ENCODE assay signal across 20 cellular contexts in the genomic region with DNA sequence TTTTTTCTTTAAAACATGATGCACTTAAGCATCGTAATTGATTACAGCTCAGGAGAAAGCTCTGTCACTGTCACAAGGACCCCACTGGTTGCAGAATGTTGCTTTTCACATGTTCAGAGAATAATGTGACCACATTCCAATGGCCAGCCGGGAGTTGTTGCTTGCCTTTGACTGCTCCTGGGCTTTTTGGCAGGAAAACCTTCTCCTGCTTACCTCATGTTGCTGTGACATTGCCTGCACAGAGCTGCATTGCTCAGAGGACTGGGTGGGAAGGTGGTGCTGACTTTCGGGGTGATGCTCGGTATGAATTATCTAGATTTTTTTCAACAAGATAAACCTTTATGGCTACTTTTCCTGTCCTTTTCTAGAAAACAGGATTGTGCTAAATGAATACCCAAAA.
DNase-seq lines count a peak whose midpoint lies in the region; ATAC-seq and TF ChIP-seq lines count a peak whose summit lies in the region.
"Had no signal": no experiment of that assay in that cellular context is flagged by ENCODE, and none has a peak within 500 bp of the region (broad histone marks: within the 10 kb centered on the region; RNA-seq: fewer than 3 reads in every experiment).

No MANE protein-coding gene starts in this region.

- H3K9me3 ChIP-seq in left lung: no peaks in the 10 kb centered on the region
- H3K9me3 ChIP-seq: BLaER1, colonic mucosa, esophagus muscularis mucosa, Peyer's patch had no signal

- H3K36me3 Mint-ChIP-seq in GM23338 (ENCODE audit: low read depth): no peaks in the 10 kb centered on the region
- no peaks in the 10 kb centered on the region for H3K36me3 Mint-ChIP-seq in activated T-cell treated with anti-CD3 and anti-CD28 coated beads, Interleukin-2, amount 50 U/mL, for 4 hours (ENCODE audit: insufficient read depth)
- H3K36me3 Mint-ChIP-seq: activated naive CD4-positive, alpha-beta T cell treated with anti-CD3 and anti-CD28 coated beads, Interleukin-2, amount 50 U/mL, for 24 hours; memory B cell had no signal

- H3K27me3 ChIP-seq in GM23338 (ENCODE audit: insufficient read depth): no peaks in the 10 kb centered on the region
- H3K27me3 ChIP-seq in left lung: peaks cover 0 to 4% of the 10 kb centered on the region in 2 donors
- H3K27me3 ChIP-seq: BLaER1, colonic mucosa, esophagus muscularis mucosa, Peyer's patch had no signal

- H3K27ac Mint-ChIP-seq in GM23338: no peak overlapping the region
- H3K27ac Mint-ChIP-seq: activated naive CD4-positive, alpha-beta T cell treated with anti-CD3 and anti-CD28 coated beads, Interleukin-2, amount 50 U/mL, for 24 hours; memory B cell had no signal

- peak; percentile 49 for ATAC-seq in GM23338
- peak; percentile 63 for ATAC-seq in left ventricle myocardium superior
- no peak for ATAC-seq in left lung
- no peak for ATAC-seq in GM18868 (IDR thresholded peaks at IDR 0.05; ENCODE audit: unreplicated experiment)
- no peak for ATAC-seq in activated T-cell treated with anti-CD3 and anti-CD28 coated beads, Interleukin-2, amount 50 U/mL, for 4 hours
- ATAC-seq: stimulated activated naive CD8-positive, alpha-beta T cell treated with anti-CD3 and anti-CD28 coated beads, Interleukin-15, Interleukin-2, amounts not matched to agents 100 U/mL and 50 U/mL, for 24 hours had no signal

- no peak overlapping the region for H3K27ac ChIP-seq in GM23338 (ENCODE audit: low read depth)
- H3K27ac ChIP-seq in left lung: no peak overlapping the region
- H3K27ac ChIP-seq: BLaER1, colonic mucosa, Peyer's patch had no signal

- no peaks in the 10 kb centered on the region for H4K20me1 ChIP-seq in GM23338 (replicated peaks; ENCODE audit: insufficient read depth)
- H4K20me1 ChIP-seq: BLaER1 had no signal

- intact Hi-C loops in left ventricle myocardium superior (cut with micrococcal nuclease) (no loop called here), left lung (cut with DNase I) (no loop called here)

- DNase-seq in GM23338 (ENCODE audit: low spot score) (peak; percentile 36), choroid plexus epithelial cell (ENCODE audit: low read depth) (peak; percentile 40), left ventricle myocardium superior (no peak), retina (peak; percentile 26), left lung (no peak)
- no peak for DNase-seq in activated T-cell treated with anti-CD3 and anti-CD28 coated beads, Interleukin-2, amount 50 U/mL, for 4 hours
- no peak for DNase-seq in activated effector memory CD4-positive, alpha-beta T cell treated with Interleukin-2 at 50 U/mL for 16 hours
- DNase-seq: activated CD4-positive, CD25-positive, alpha-beta regulatory T cell treated with anti-CD3 and anti-CD28 coated beads, Interleukin-2, amount 50 U/mL, for 72 hours; activated CD8-positive, alpha-beta memory T cell treated with anti-CD3 and anti-CD28 coated beads, Interleukin-2, amount 50 U/mL, for 4 hours; colonic mucosa; DMS53; NCI-H1930; NCI-H526 treated with DMSO at 0.1 percent for 48 hours; Peyer's patch; stimulated activated naive CD8-positive, alpha-beta T cell treated with anti-CD3 and anti-CD28 coated beads, Interleukin-15, Interleukin-2, amounts not matched to agents 100 U/mL and 50 U/mL, for 24 hours had no signal

- H3K4me2 ChIP-seq in GM23338: no peak overlapping the region
- H3K4me2 ChIP-seq: BLaER1 had no signal

- no peaks in the 10 kb centered on the region for H3K9me3 Mint-ChIP-seq in GM23338
- H3K9me3 Mint-ChIP-seq in activated T-cell treated with anti-CD3 and anti-CD28 coated beads, Interleukin-2, amount 50 U/mL, for 4 hours: no peaks in the 10 kb centered on the region
- H3K9me3 Mint-ChIP-seq: activated naive CD4-positive, alpha-beta T cell treated with anti-CD3 and anti-CD28 coated beads, Interleukin-2, amount 50 U/mL, for 24 hours; memory B cell had no signal

- H3K4me3 ChIP-seq in GM23338: no peak overlapping the region
- H3K4me3 ChIP-seq in choroid plexus epithelial cell (ENCODE audit: low read depth, low read length): no peak overlapping the region
- no peak overlapping the region for H3K4me3 ChIP-seq in left lung
- H3K4me3 ChIP-seq: BLaER1, colonic mucosa, Peyer's patch had no signal

- H3K36me3 ChIP-seq in GM23338 (ENCODE audit: insufficient read depth) (no peaks in the 10 kb centered on the region), left lung (no peaks in the 10 kb centered on the region)
- H3K36me3 ChIP-seq: BLaER1, colonic mucosa, esophagus muscularis mucosa, Peyer's patch had no signal

- no peak overlapping the region for H3K4me3 Mint-ChIP-seq in GM23338
- H3K4me3 Mint-ChIP-seq in activated T-cell treated with anti-CD3 and anti-CD28 coated beads, Interleukin-2, amount 50 U/mL, for 4 hours: no peak overlapping the region
- H3K4me3 Mint-ChIP-seq: activated naive CD4-positive, alpha-beta T cell treated with anti-CD3 and anti-CD28 coated beads, Interleukin-2, amount 50 U/mL, for 24 hours; memory B cell had no signal

- TF ChIP-seq CTCF in GM23338 (conservative IDR thresholded peaks at IDR 0.05; ENCODE audit: low read depth in 2 of 2) (no peak), choroid plexus epithelial cell (conservative IDR thresholded peaks at IDR 0.05; ENCODE audit: low read depth, low read length) (no peak), left lung (IDR thresholded peaks at IDR 0.05) (no peak)

- no peak overlapping the region for H2AFZ ChIP-seq in GM23338

- H3K27me3 Mint-ChIP-seq in GM23338 (ENCODE audit: insufficient read depth, low read depth, poor library complexity): peaks cover 1% of the 10 kb centered on the region
- H3K27me3 Mint-ChIP-seq in activated T-cell treated with anti-CD3 and anti-CD28 coated beads, Interleukin-2, amount 50 U/mL, for 4 hours (ENCODE audit: low read depth): peaks cover 13% of the 10 kb centered on the region

- no peaks in the 10 kb centered on the region for H3K79me2 ChIP-seq in GM23338 (replicated peaks; ENCODE audit: insufficient read depth)

- no peaks in the 10 kb centered on the region for H3K9me2 ChIP-seq in GM23338 (ENCODE audit: insufficient read depth)

- H3K4me1 ChIP-seq in GM23338 (ENCODE audit: insufficient read depth) (peaks cover 9% of the 10 kb centered on the region; the same call in 1 of the 2 replicates), left lung (no peaks in the 10 kb centered on the region)
- H3K4me1 ChIP-seq: BLaER1, colonic mucosa, Peyer's patch had no signal

- H3F3A ChIP-seq in GM23338 (replicated peaks; ENCODE audit: low read depth): no peaks in the 10 kb centered on the region

- H3K4me1 Mint-ChIP-seq in GM23338: peaks cover 15% of the 10 kb centered on the region
- no peaks in the 10 kb centered on the region for H3K4me1 Mint-ChIP-seq in activated T-cell treated with anti-CD3 and anti-CD28 coated beads, Interleukin-2, amount 50 U/mL, for 4 hours (ENCODE audit: low read depth)
- H3K4me1 Mint-ChIP-seq: activated naive CD4-positive, alpha-beta T cell treated with anti-CD3 and anti-CD28 coated beads, Interleukin-2, amount 50 U/mL, for 24 hours had no signal

TF ChIP-seq in GM23338, 12 proteins besides CTCF, POLR2A, EP300 and RAD21 (continues in another document):
- TF ChIP-seq STAT1 (IDR thresholded peaks at IDR 0.05; ENCODE audit: unreplicated experiment) (no peak), POLR2AphosphoS5 (IDR thresholded peaks at IDR 0.05; ENCODE audit: low read depth) (no peak), ZNF114 (CRISPR knock-in tag; IDR thresholded peaks at IDR 0.05) (no peak), EZH2 (IDR thresholded peaks at IDR 0.05; ENCODE audit: low read depth, unreplicated experiment) (no peak), CREB1 (CRISPR knock-in tag; IDR thresholded peaks at IDR 0.05; ENCODE audit: low read depth) (no peak), ZNF331 (CRISPR knock-in tag; IDR thresholded peaks at IDR 0.05; ENCODE audit: low read depth) (no peak), NANOG (IDR thresholded peaks at IDR 0.05; ENCODE audit: borderline replicate concordance) (no peak), JUNB (IDR thresholded peaks at IDR 0.05; ENCODE audit: unreplicated experiment) (no peak), EZH2phosphoT487 (IDR thresholded peaks at IDR 0.05; ENCODE audit: unreplicated experiment) (no peak)
- TF ChIP-seq, protein P1, sequence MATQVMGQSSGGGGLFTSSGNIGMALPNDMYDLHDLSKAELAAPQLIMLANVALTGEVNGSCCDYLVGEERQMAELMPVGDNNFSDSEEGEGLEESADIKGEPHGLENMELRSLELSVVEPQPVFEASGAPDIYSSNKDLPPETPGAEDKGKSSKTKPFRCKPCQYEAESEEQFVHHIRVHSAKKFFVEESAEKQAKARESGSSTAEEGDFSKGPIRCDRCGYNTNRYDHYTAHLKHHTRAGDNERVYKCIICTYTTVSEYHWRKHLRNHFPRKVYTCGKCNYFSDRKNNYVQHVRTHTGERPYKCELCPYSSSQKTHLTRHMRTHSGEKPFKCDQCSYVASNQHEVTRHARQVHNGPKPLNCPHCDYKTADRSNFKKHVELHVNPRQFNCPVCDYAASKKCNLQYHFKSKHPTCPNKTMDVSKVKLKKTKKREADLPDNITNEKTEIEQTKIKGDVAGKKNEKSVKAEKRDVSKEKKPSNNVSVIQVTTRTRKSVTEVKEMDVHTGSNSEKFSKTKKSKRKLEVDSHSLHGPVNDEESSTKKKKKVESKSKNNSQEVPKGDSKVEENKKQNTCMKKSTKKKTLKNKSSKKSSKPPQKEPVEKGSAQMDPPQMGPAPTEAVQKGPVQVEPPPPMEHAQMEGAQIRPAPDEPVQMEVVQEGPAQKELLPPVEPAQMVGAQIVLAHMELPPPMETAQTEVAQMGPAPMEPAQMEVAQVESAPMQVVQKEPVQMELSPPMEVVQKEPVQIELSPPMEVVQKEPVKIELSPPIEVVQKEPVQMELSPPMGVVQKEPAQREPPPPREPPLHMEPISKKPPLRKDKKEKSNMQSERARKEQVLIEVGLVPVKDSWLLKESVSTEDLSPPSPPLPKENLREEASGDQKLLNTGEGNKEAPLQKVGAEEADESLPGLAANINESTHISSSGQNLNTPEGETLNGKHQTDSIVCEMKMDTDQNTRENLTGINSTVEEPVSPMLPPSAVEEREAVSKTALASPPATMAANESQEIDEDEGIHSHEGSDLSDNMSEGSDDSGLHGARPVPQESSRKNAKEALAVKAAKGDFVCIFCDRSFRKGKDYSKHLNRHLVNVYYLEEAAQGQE (IDR thresholded peaks at IDR 0.05; ENCODE audit: unreplicated experiment): no peak

Comparison
In these comparisons a context has a peak if more than half of its experiments do, and no peak if none do; other contexts are left out.
1. ATAC-seq: peak in GM23338 (single experiment) and left ventricle myocardium superior (single experiment); none in left lung (single experiment), GM18868 (single experiment) and activated T-cell treated with anti-CD3 and anti-CD28 coated beads, Interleukin-2, amount 50 U/mL, for 4 hours (0 of 2).
2. DNase-seq: peak in GM23338 (single experiment), choroid plexus epithelial cell (single experiment) and retina (single experiment); none in left ventricle myocardium superior (single experiment), left lung (0 of 2), activated T-cell treated with anti-CD3 and anti-CD28 coated beads, Interleukin-2, amount 50 U/mL, for 4 hours (single experiment) and activated effector memory CD4-positive, alpha-beta T cell treated with Interleukin-2 at 50 U/mL for 16 hours (single experiment).